Comparison of ENCODE assay signal across 2 cellular contexts in the genomic region with DNA sequence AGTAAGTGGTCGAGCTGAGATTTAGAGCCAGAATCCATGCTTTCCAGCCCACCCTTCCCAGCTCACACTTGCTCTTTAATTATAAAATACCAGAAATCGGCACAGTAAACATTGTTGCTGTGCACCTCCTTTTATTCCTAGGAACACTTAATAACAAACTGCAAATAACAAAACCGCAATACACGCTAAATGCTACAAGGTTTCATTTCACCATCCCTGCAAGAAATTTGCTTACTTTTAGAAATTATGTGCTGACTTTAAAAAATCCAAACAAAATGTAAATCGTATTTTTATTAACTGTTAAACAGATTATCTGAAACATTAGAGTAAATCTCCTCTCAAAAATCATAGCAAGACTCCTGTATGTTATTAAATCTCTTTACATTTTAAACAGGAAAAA.
TF ChIP-seq lines count a peak whose summit lies in the region.

No MANE protein-coding gene starts in this region.

TF ChIP-seq in HepG2, 621 proteins besides CTCF, POLR2A, EP300 and RAD21 (continued from another document):
- TF ChIP-seq, protein P1, sequence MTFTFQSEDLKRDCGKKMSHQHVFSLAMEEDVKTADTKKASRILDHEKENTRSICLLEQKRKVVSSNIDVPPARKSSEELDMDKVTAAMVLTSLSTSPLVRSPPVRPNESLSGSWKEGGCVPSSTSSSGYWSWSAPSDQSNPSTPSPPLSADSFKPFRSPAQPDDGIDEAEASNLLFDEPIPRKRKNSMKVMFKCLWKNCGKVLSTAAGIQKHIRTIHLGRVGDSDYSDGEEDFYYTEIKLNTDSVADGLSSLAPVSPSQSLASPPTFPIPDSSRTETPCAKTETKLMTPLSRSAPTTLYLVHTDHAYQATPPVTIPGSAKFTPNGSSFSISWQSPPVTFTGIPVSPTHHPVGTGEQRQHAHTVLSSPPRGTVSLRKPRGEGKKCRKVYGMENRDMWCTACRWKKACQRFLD (CRISPR knock-in tag; IDR thresholded peaks at IDR 0.05; ENCODE audit: borderline replicate concordance): no peak
- TF ChIP-seq ZNF101 (CRISPR knock-in tag; IDR thresholded peaks at IDR 0.05; ENCODE audit: borderline replicate concordance, low read depth) (no peak), MAFF (IDR thresholded peaks at IDR 0.05; ENCODE audit: low read depth, low read length) (peak; percentile 39; the same call in 1 of the 2 replicates), MIXL1 (CRISPR knock-in tag; IDR thresholded peaks at IDR 0.05) (no peak), MAFK (conservative IDR thresholded peaks at IDR 0.05 in 1 of 2, IDR thresholded peaks at IDR 0.05 in 1 of 2; ENCODE audit: low read length in 2 of 2) (peak in 1 of 2 experiments; percentile 41; a peak in 2 of 4 replicates), MED8 (CRISPR knock-in tag; IDR thresholded peaks at IDR 0.05; ENCODE audit: insufficient replicate concordance) (no peak)
TF ChIP-seq in HepG2: peak in this region for 2.

TF ChIP-seq in endothelial cell of umbilical vein, 7 proteins besides CTCF, POLR2A, EP300 and RAD21 (continued from another document):
- TF ChIP-seq, protein P2, sequence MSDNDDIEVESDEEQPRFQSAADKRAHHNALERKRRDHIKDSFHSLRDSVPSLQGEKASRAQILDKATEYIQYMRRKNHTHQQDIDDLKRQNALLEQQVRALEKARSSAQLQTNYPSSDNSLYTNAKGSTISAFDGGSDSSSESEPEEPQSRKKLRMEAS (IDR thresholded peaks at IDR 0.05; ENCODE audit: insufficient read depth, insufficient read length): no peak
